ENCODE assay signal across 1 cellular context in genomic region chr3:89570465-89570864, GRCh38.
TF ChIP-seq lines count a peak whose summit lies in the region.

No MANE protein-coding gene starts in this region.

TF ChIP-seq in H1, 55 proteins besides CTCF, POLR2A, EP300 and RAD21:
- no peak for TF ChIP-seq SP1 (IDR thresholded peaks at IDR 0.05; ENCODE audit: low read depth, low read length)
- no peak for TF ChIP-seq SUZ12 (IDR thresholded peaks at IDR 0.05; ENCODE audit: low read length)
